In genomic region chr9:134846187-134846586, GRCh38 we compare ENCODE assay signal across 35 cellular contexts. TPM values are rescaled to one million over a fixed set of nuclear protein-coding genes. Genes with fewer than 3 reads are reported as not detected.
"Had no signal": no experiment of that assay in that cellular context is flagged by ENCODE, and none has a peak within 500 bp of the region (broad histone marks: within the 10 kb centered on the region; RNA-seq: fewer than 3 reads in every experiment).

No MANE protein-coding gene starts in this region.

- H3K27me3 Mint-ChIP-seq: activated CD4-positive, alpha-beta memory T cell treated with anti-CD3 and anti-CD28 coated beads for 36 hours; activated CD4-positive, alpha-beta T cell treated with anti-CD3 and anti-CD28 coated beads for 36 hours; activated CD4-positive, alpha-beta T cell treated with anti-CD3 and anti-CD28 coated beads, Interleukin-2, amount 10 ng/mL, durations not matched to agents 24 days and 14 days; activated CD8-positive, alpha-beta memory T cell treated with anti-CD3 and anti-CD28 coated beads, Interleukin-2, amount 10 ng/mL, durations not matched to agents 7 days and 5 days; activated naive CD8-positive, alpha-beta T cell; effector memory CD8-positive, alpha-beta T cell; T-helper 17 cell had no signal

- H3K27ac Mint-ChIP-seq: activated CD4-positive, alpha-beta memory T cell treated with anti-CD3 and anti-CD28 coated beads for 36 hours; activated CD4-positive, alpha-beta T cell treated with anti-CD3 and anti-CD28 coated beads for 36 hours; activated CD4-positive, alpha-beta T cell treated with anti-CD3 and anti-CD28 coated beads, Interleukin-2, amount 10 ng/mL, durations not matched to agents 24 days and 14 days; activated CD8-positive, alpha-beta memory T cell treated with anti-CD3 and anti-CD28 coated beads, Interleukin-2, amount 10 ng/mL, durations not matched to agents 7 days and 5 days; activated CD8-positive, alpha-beta T cell treated with anti-CD3 and anti-CD28 coated beads, Interleukin-2, amount 10 ng/mL, durations not matched to agents 7 days and 5 days; activated naive CD4-positive, alpha-beta T cell treated with anti-CD3 and anti-CD28 coated beads for 36 hours; activated naive CD8-positive, alpha-beta T cell; activated T-helper 1 cell treated with anti-CD3 and anti-CD28 coated beads, Interleukin-12 subunit alpha, Interleukin-12 subunit beta, Interleukin-2, Interleukin-4 antibody, amounts not matched to agents 30 ng/mL and 10 ng/mL and 1 ng/mL, durations not matched to agents 14 hours and 24 hours and 36 hours; activated T-helper 2 cell treated with anti-CD3 and anti-CD28 coated beads, Interferon-gamma antibody, Interleukin-2, Interleukin-4, amounts not matched to agents 10 μg/mL and 5 μg/mL and 100 μg/mL, durations not matched to agents 14 hours and 24 hours and 36 hours; effector memory CD8-positive, alpha-beta T cell; T-helper 17 cell; T-helper 2 cell treated with Interferon-gamma antibody and Interleukin-4, amounts not matched to agents 5 μg/mL and 100 μg/mL, for 36 hours had no signal

- H3K4me3 Mint-ChIP-seq: activated CD4-positive, alpha-beta memory T cell treated with anti-CD3 and anti-CD28 coated beads for 36 hours; activated CD4-positive, alpha-beta T cell treated with anti-CD3 and anti-CD28 coated beads for 36 hours; activated CD4-positive, alpha-beta T cell treated with anti-CD3 and anti-CD28 coated beads, Interleukin-2, amount 10 ng/mL, durations not matched to agents 24 days and 14 days; activated CD8-positive, alpha-beta memory T cell treated with anti-CD3 and anti-CD28 coated beads, Interleukin-2, amount 10 ng/mL, durations not matched to agents 7 days and 5 days; activated CD8-positive, alpha-beta T cell treated with anti-CD3 and anti-CD28 coated beads, Interleukin-2, amount 10 ng/mL, durations not matched to agents 7 days and 5 days; activated naive CD4-positive, alpha-beta T cell treated with anti-CD3 and anti-CD28 coated beads for 36 hours; activated naive CD8-positive, alpha-beta T cell; activated T-helper 1 cell treated with anti-CD3 and anti-CD28 coated beads, Interleukin-12 subunit alpha, Interleukin-12 subunit beta, Interleukin-2, Interleukin-4 antibody, amounts not matched to agents 30 ng/mL and 10 ng/mL and 1 ng/mL, durations not matched to agents 14 hours and 24 hours and 36 hours; effector memory CD8-positive, alpha-beta T cell; T-helper 17 cell; T-helper 2 cell treated with Interferon-gamma antibody and Interleukin-4, amounts not matched to agents 5 μg/mL and 100 μg/mL, for 36 hours had no signal

- H3K9me3 Mint-ChIP-seq: activated CD4-positive, alpha-beta memory T cell treated with anti-CD3 and anti-CD28 coated beads for 36 hours; activated CD4-positive, alpha-beta T cell treated with anti-CD3 and anti-CD28 coated beads, Interleukin-2, amount 10 ng/mL, durations not matched to agents 24 days and 14 days; activated naive CD4-positive, alpha-beta T cell treated with anti-CD3 and anti-CD28 coated beads for 36 hours; activated T-helper 1 cell treated with anti-CD3 and anti-CD28 coated beads, Interleukin-12 subunit alpha, Interleukin-12 subunit beta, Interleukin-2, Interleukin-4 antibody, amounts not matched to agents 30 ng/mL and 10 ng/mL and 1 ng/mL, durations not matched to agents 14 hours and 24 hours and 36 hours; activated T-helper 2 cell treated with anti-CD3 and anti-CD28 coated beads, Interferon-gamma antibody, Interleukin-2, Interleukin-4, amounts not matched to agents 10 μg/mL and 5 μg/mL and 100 μg/mL, durations not matched to agents 14 hours and 24 hours and 36 hours; effector memory CD8-positive, alpha-beta T cell; T-helper 2 cell treated with Interferon-gamma antibody and Interleukin-4, amounts not matched to agents 5 μg/mL and 100 μg/mL, for 36 hours had no signal

- H3K27me3 ChIP-seq: esophagus muscularis mucosa, foreskin keratinocyte, gastrocnemius medialis had no signal

- H3K4me3 ChIP-seq: esophagus muscularis mucosa, gastrocnemius medialis had no signal

- ATAC-seq: activated CD4-positive, alpha-beta T cell treated with anti-CD3 and anti-CD28 coated beads for 36 hours; activated CD8-positive, alpha-beta memory T cell treated with anti-CD3 and anti-CD28 coated beads, Interleukin-2, amount 10 ng/mL, durations not matched to agents 7 days and 5 days; activated CD8-positive, alpha-beta T cell treated with anti-CD3 and anti-CD28 coated beads, Interleukin-2, amount 10 ng/mL, durations not matched to agents 7 days and 5 days; effector memory CD8-positive, alpha-beta T cell; foreskin keratinocyte; gastrocnemius medialis; T-helper 17 cell had no signal

- H3K4me1 ChIP-seq: foreskin keratinocyte, gastrocnemius medialis had no signal

- H3K4me1 Mint-ChIP-seq: activated CD4-positive, alpha-beta T cell treated with anti-CD3 and anti-CD28 coated beads for 36 hours; activated CD4-positive, alpha-beta T cell treated with anti-CD3 and anti-CD28 coated beads, Interleukin-2, amount 10 ng/mL, durations not matched to agents 24 days and 14 days; activated CD8-positive, alpha-beta memory T cell treated with anti-CD3 and anti-CD28 coated beads, Interleukin-2, amount 10 ng/mL, durations not matched to agents 7 days and 5 days; T-helper 17 cell had no signal

- H3K36me3 ChIP-seq: gastrocnemius medialis had no signal

- H3K36me3 Mint-ChIP-seq: activated CD4-positive, alpha-beta memory T cell treated with anti-CD3 and anti-CD28 coated beads for 36 hours; activated CD8-positive, alpha-beta memory T cell treated with anti-CD3 and anti-CD28 coated beads, Interleukin-2, amount 10 ng/mL, durations not matched to agents 7 days and 5 days; activated naive CD8-positive, alpha-beta T cell had no signal

- DNase-seq: activated CD4-positive, alpha-beta memory T cell treated with anti-CD3 and anti-CD28 coated beads for 36 hours; activated CD4-positive, alpha-beta T cell treated with anti-CD3 and anti-CD28 coated beads for 36 hours; activated CD4-positive, alpha-beta T cell treated with anti-CD3 and anti-CD28 coated beads, Interleukin-2, amount 10 ng/mL, durations not matched to agents 24 days and 14 days; activated CD4-positive, CD25-positive, alpha-beta regulatory T cell; activated CD4-positive, CD25-positive, alpha-beta regulatory T cell treated with anti-CD3 and anti-CD28 coated beads, Interleukin-2, amount 50 U/mL, for 72 hours; activated CD8-positive, alpha-beta memory T cell treated with anti-CD3 and anti-CD28 coated beads, Interleukin-2, amount 10 ng/mL, durations not matched to agents 7 days and 5 days; activated CD8-positive, alpha-beta memory T cell treated with anti-CD3 and anti-CD28 coated beads, Interleukin-2, amount 50 U/mL, for 4 hours; activated CD8-positive, alpha-beta T cell treated with anti-CD3 and anti-CD28 coated beads, Interleukin-2, amount 10 ng/mL, durations not matched to agents 7 days and 5 days; activated effector memory CD4-positive, alpha-beta T cell treated with anti-CD3 and anti-CD28 coated beads, Interleukin-2, amount 50 U/mL, for 16 hours; activated naive CD4-positive, alpha-beta T cell treated with anti-CD3 and anti-CD28 coated beads for 36 hours; activated T-cell treated with anti-CD3 and anti-CD28 coated beads, Interleukin-2, amount 50 U/mL, for 1 hour; activated T-cell treated with anti-CD3 and anti-CD28 coated beads, Interleukin-2, amount 50 U/mL, for 48 hours; amniotic stem cell; anterior cingulate cortex; caudate nucleus; cortex of kidney; dermis blood vessel endothelial cell; effector CD4-positive, alpha-beta T cell; effector memory CD8-positive, alpha-beta T cell; erythroblast; foreskin keratinocyte; gastrocnemius medialis; glutamatergic neuron; T-helper 1 cell; T-helper 17 cell; T1000; WERI-Rb-1 had no signal

- H3K27ac ChIP-seq: esophagus muscularis mucosa, foreskin keratinocyte, gastrocnemius medialis, WERI-Rb-1 had no signal

- H3K9me3 ChIP-seq: gastrocnemius medialis had no signal

RNA-seq across cellular contexts. Expression of gene FCN2, which starts 34.4 kb away (rescaled TPM):
- total RNA-seq: activated CD4-positive, alpha-beta memory T cell treated with anti-CD3 and anti-CD28 coated beads for 36 hours; activated CD4-positive, alpha-beta T cell treated with anti-CD3 and anti-CD28 coated beads for 36 hours; activated CD4-positive, alpha-beta T cell treated with anti-CD3 and anti-CD28 coated beads, Interleukin-2, amount 10 ng/mL, durations not matched to agents 24 days and 14 days; activated CD8-positive, alpha-beta memory T cell treated with anti-CD3 and anti-CD28 coated beads for 36 hours; activated CD8-positive, alpha-beta memory T cell treated with anti-CD3 and anti-CD28 coated beads, Interleukin-2, amount 10 ng/mL, durations not matched to agents 7 days and 5 days; activated CD8-positive, alpha-beta T cell treated with anti-CD3 and anti-CD28 coated beads, Interleukin-2, amount 10 ng/mL, durations not matched to agents 7 days and 5 days; activated naive CD4-positive, alpha-beta T cell treated with anti-CD3 and anti-CD28 coated beads for 36 hours; activated T-helper 1 cell treated with anti-CD3 and anti-CD28 coated beads, Interleukin-12 subunit alpha, Interleukin-12 subunit beta, Interleukin-2, Interleukin-4 antibody, amounts not matched to agents 30 ng/mL and 10 ng/mL and 1 ng/mL, durations not matched to agents 14 hours and 24 hours and 36 hours; activated T-helper 2 cell treated with anti-CD3 and anti-CD28 coated beads, Interferon-gamma antibody, Interleukin-2, Interleukin-4, amounts not matched to agents 10 μg/mL and 5 μg/mL and 100 μg/mL, durations not matched to agents 14 hours and 24 hours and 36 hours; astrocyte; chondrocyte; dermis blood vessel endothelial cell; esophagus muscularis mucosa; foreskin keratinocyte; gastrocnemius medialis; T-helper 17 cell had no signal
- polyA plus RNA-seq: foreskin keratinocyte had no signal
